ENCODE assay signal across 8 cellular contexts in the genomic region with DNA sequence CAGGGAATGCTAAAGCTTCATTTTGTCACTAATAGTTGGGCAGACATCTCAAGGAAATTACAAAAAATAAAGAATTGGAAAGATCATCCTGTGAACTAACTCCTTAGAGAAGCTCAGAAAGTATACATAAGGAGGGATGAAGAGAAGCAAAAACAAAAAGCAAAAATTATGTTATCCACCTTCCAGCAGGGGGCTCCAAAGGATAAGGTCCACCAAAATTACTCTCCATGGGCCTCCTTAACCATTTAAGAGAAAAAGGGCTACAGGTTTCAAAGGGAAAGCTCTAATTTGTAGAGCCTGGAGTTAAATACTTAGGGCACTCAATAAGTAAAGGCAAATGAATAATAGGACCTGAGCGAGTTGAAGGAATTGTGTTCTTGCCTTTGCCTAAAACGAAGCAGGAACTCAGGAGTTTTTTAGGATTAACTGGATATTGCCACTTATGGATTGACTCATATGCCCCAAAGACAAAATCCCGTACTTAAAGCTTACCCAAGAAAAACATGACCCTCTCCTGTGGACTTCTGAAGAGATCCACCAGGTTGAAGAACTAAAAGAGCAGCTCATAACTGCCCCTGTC.
A peak's percentile ranks its signal among the peaks of the same experiment; 100 is the strongest.
DNase-seq lines count a peak whose midpoint lies in the region; ATAC-seq and TF ChIP-seq lines count a peak whose summit lies in the region.

No MANE protein-coding gene starts in this region.

- H3K27ac ChIP-seq in DND-41 (ENCODE audit: low read length) (no peak overlapping the region), vagina (no peak overlapping the region)

- no peak overlapping the region for H3K4me3 Mint-ChIP-seq in activated T-cell treated with anti-CD3 and anti-CD28 coated beads, Interleukin-2, amount 50 U/mL, for 4 hours

- DNase-seq in DND-41 (peak; percentile 24), HK-2 (ENCODE audit: unreplicated experiment) (peak; percentile 13), RPMI7951 (ENCODE audit: low read depth) (peak; percentile 17), glomerular visceral epithelial cell (ENCODE audit: extremely low spot score) (peak; percentile 56), vagina (ENCODE audit: extremely low spot score in 2 of 2) (no peak), CD1c-positive myeloid dendritic cell (ENCODE audit: extremely low spot score) (no peak)
- DNase-seq in activated T-cell treated with anti-CD3 and anti-CD28 coated beads, Interleukin-2, amount 50 U/mL, for 4 hours, result no peak

- H3K79me2 ChIP-seq in DND-41 (ENCODE audit: insufficient read depth, low read length), result no peaks in the 10 kb centered on the region

- H3K4me1 Mint-ChIP-seq in activated T-cell treated with anti-CD3 and anti-CD28 coated beads, Interleukin-2, amount 50 U/mL, for 4 hours (ENCODE audit: low read depth), result no peaks in the 10 kb centered on the region

- H3K27me3 Mint-ChIP-seq in activated T-cell treated with anti-CD3 and anti-CD28 coated beads, Interleukin-2, amount 50 U/mL, for 4 hours (ENCODE audit: low read depth), result no peaks in the 10 kb centered on the region

- H3K36me3 Mint-ChIP-seq in activated T-cell treated with anti-CD3 and anti-CD28 coated beads, Interleukin-2, amount 50 U/mL, for 4 hours (ENCODE audit: insufficient read depth), result no peaks in the 10 kb centered on the region

- peaks cover 13% of the 10 kb centered on the region for H3K9me3 Mint-ChIP-seq in activated T-cell treated with anti-CD3 and anti-CD28 coated beads, Interleukin-2, amount 50 U/mL, for 4 hours

- peak; percentile 67 for TF ChIP-seq CTCF in DND-41 (IDR thresholded peaks at IDR 0.05; ENCODE audit: borderline replicate concordance, extremely low read depth, low read length, poor library complexity, severe bottlenecking)
- peak in 2 of 3 experiments; percentile 11 to 34 for TF ChIP-seq CTCF in vagina (IDR thresholded peaks at IDR 0.05)

- H3K4me3 ChIP-seq in DND-41 (ENCODE audit: low read depth in 1 of 2, low read length in 2 of 2) (no peak overlapping the region), vagina (no peak overlapping the region)

- H4K20me1 ChIP-seq in DND-41 (ENCODE audit: insufficient read depth, low read length), result no peaks in the 10 kb centered on the region

- H3K9me3 ChIP-seq in DND-41 (ENCODE audit: insufficient read depth, low read length, severe bottlenecking) (no peaks in the 10 kb centered on the region), vagina (no peaks in the 10 kb centered on the region)

- no peak overlapping the region for H3K4me2 ChIP-seq in DND-41 (ENCODE audit: insufficient read depth, low read length)

- H2AFZ ChIP-seq in DND-41 (ENCODE audit: low read depth, low read length), result no peak overlapping the region

- no peak overlapping the region for H3K9ac ChIP-seq in DND-41 (ENCODE audit: low read depth, low read length)

- H3K4me1 ChIP-seq in DND-41 (ENCODE audit: insufficient read depth, low read length), result no peaks in the 10 kb centered on the region
- no peaks in the 10 kb centered on the region for H3K4me1 ChIP-seq in vagina

- intact Hi-C loops in vagina (cut with DNase I), result no loop called here

- H3K27me3 ChIP-seq in DND-41 (ENCODE audit: insufficient read depth, low read length, poor library complexity) (no peaks in the 10 kb centered on the region), vagina (no peaks in the 10 kb centered on the region)

- H3K36me3 ChIP-seq in DND-41 (ENCODE audit: insufficient read depth, low read length) (no peaks in the 10 kb centered on the region), vagina (no peaks in the 10 kb centered on the region)

- TF ChIP-seq POLR2A in vagina (IDR thresholded peaks at IDR 0.05), result no peak

- ATAC-seq in DND-41 (ENCODE audit: insufficient read depth, low read depth), result peak; percentile 68
- no peak for ATAC-seq in activated CD4-positive, CD25-positive, alpha-beta regulatory T cell treated with anti-CD3 and anti-CD28 coated beads, Interleukin-2, amount 50 U/mL, for 24 hours
- ATAC-seq in activated T-cell treated with anti-CD3 and anti-CD28 coated beads, Interleukin-2, amount 50 U/mL, for 4 hours, result no peak

Comparison
In these comparisons a context has a peak if more than half of its experiments do, and no peak if none do; other contexts are left out.
1. DNase-seq: peak in DND-41 (single experiment), HK-2 (single experiment), RPMI7951 (single experiment) and glomerular visceral epithelial cell (single experiment); none in vagina (0 of 2), CD1c-positive myeloid dendritic cell (single experiment) and activated T-cell treated with anti-CD3 and anti-CD28 coated beads, Interleukin-2, amount 50 U/mL, for 4 hours (single experiment).